ENCODE assay signal across 32 cellular contexts in genomic region chr17:53818894-53819293, GRCh38. TPM values are rescaled to one million over a fixed set of nuclear protein-coding genes. Genes with fewer than 3 reads are reported as not detected.
"Had no signal": no experiment of that assay in that cellular context is flagged by ENCODE, and none has a peak within 500 bp of the region (broad histone marks: within the 10 kb centered on the region; RNA-seq: fewer than 3 reads in every experiment).

No MANE protein-coding gene starts in this region.

- H3K4me3 ChIP-seq: adrenal gland, body of pancreas, esophagus muscularis mucosa, gastrocnemius medialis, heart left ventricle had no signal

- H3K27me3 Mint-ChIP-seq: activated CD4-positive, alpha-beta memory T cell treated with anti-CD3 and anti-CD28 coated beads, Interleukin-2, amount 10 ng/mL, durations not matched to agents 7 days and 5 days; activated CD4-positive, alpha-beta T cell treated with anti-CD3 and anti-CD28 coated beads, Interleukin-2, amount 10 ng/mL, durations not matched to agents 7 days and 5 days; activated naive CD4-positive, alpha-beta T cell treated with anti-CD3 and anti-CD28 coated beads, Interleukin-2, amount 50 U/mL, for 24 hours; activated naive CD8-positive, alpha-beta T cell treated with anti-CD3 and anti-CD28 coated beads for 36 hours; activated naive CD8-positive, alpha-beta T cell treated with anti-CD3 and anti-CD28 coated beads, Interleukin-2, amount 50 U/mL, for 24 hours; activated T-helper 17 cell treated with anti-CD3 and anti-CD28 coated beads, Interleukin-2, amount 50 U/mL, for 72 hours; effector memory CD8-positive, alpha-beta T cell had no signal

- H3K36me3 Mint-ChIP-seq: activated naive CD4-positive, alpha-beta T cell treated with anti-CD3 and anti-CD28 coated beads, Interleukin-2, amount 50 U/mL, for 24 hours; activated naive CD8-positive, alpha-beta T cell treated with anti-CD3 and anti-CD28 coated beads for 36 hours had no signal

- H3K4me1 ChIP-seq: adrenal gland, body of pancreas, esophagus muscularis mucosa, foreskin keratinocyte, gastrocnemius medialis, heart left ventricle had no signal

- H3K36me3 ChIP-seq: adrenal gland, esophagus muscularis mucosa, gastrocnemius medialis, heart left ventricle had no signal

- ATAC-seq: activated naive CD8-positive, alpha-beta T cell treated with anti-CD3 and anti-CD28 coated beads, Interleukin-2, amount 50 U/mL, for 24 hours; activated T-cell treated with anti-CD3 and anti-CD28 coated beads, Interleukin-2, amount 50 U/mL, for 4 hours; activated T-helper 17 cell treated with anti-CD3 and anti-CD28 coated beads, Interleukin-2, amount 50 U/mL, for 72 hours; body of pancreas; effector memory CD8-positive, alpha-beta T cell; foreskin keratinocyte; gastrocnemius medialis; heart left ventricle had no signal

- H3K4me3 Mint-ChIP-seq: activated CD4-positive, alpha-beta memory T cell treated with anti-CD3 and anti-CD28 coated beads, Interleukin-2, amount 10 ng/mL, durations not matched to agents 7 days and 5 days; activated CD4-positive, alpha-beta T cell treated with anti-CD3 and anti-CD28 coated beads, Interleukin-2, amount 10 ng/mL, durations not matched to agents 7 days and 5 days; activated naive CD4-positive, alpha-beta T cell treated with anti-CD3 and anti-CD28 coated beads, Interleukin-2, amount 50 U/mL, for 24 hours; activated naive CD8-positive, alpha-beta T cell treated with anti-CD3 and anti-CD28 coated beads for 36 hours; activated naive CD8-positive, alpha-beta T cell treated with anti-CD3 and anti-CD28 coated beads, Interleukin-2, amount 50 U/mL, for 24 hours; activated T-cell treated with anti-CD3 and anti-CD28 coated beads, Interleukin-2, amount 50 U/mL, for 4 hours; activated T-helper 17 cell treated with anti-CD3 and anti-CD28 coated beads, Interleukin-2, amount 50 U/mL, for 72 hours; effector memory CD8-positive, alpha-beta T cell had no signal

- H3K9me3 Mint-ChIP-seq: activated naive CD4-positive, alpha-beta T cell treated with anti-CD3 and anti-CD28 coated beads, Interleukin-2, amount 50 U/mL, for 24 hours; activated naive CD8-positive, alpha-beta T cell treated with anti-CD3 and anti-CD28 coated beads for 36 hours had no signal

- H3K27me3 ChIP-seq: adrenal gland, body of pancreas, esophagus muscularis mucosa, foreskin keratinocyte, gastrocnemius medialis, heart left ventricle had no signal

- H3K4me1 Mint-ChIP-seq: activated CD4-positive, alpha-beta memory T cell treated with anti-CD3 and anti-CD28 coated beads, Interleukin-2, amount 10 ng/mL, durations not matched to agents 7 days and 5 days; activated CD4-positive, alpha-beta T cell treated with anti-CD3 and anti-CD28 coated beads, Interleukin-2, amount 10 ng/mL, durations not matched to agents 7 days and 5 days; activated naive CD4-positive, alpha-beta T cell treated with anti-CD3 and anti-CD28 coated beads, Interleukin-2, amount 50 U/mL, for 24 hours; activated naive CD8-positive, alpha-beta T cell treated with anti-CD3 and anti-CD28 coated beads for 36 hours; activated naive CD8-positive, alpha-beta T cell treated with anti-CD3 and anti-CD28 coated beads, Interleukin-2, amount 50 U/mL, for 24 hours; activated T-helper 17 cell treated with anti-CD3 and anti-CD28 coated beads, Interleukin-2, amount 50 U/mL, for 72 hours had no signal

- DNase-seq: activated CD4-positive, alpha-beta memory T cell treated with anti-CD3 and anti-CD28 coated beads, Interleukin-2, amount 10 ng/mL, durations not matched to agents 7 days and 5 days; activated CD4-positive, alpha-beta T cell treated with anti-CD3 and anti-CD28 coated beads for 4 hours; activated CD4-positive, alpha-beta T cell treated with anti-CD3 and anti-CD28 coated beads, Interleukin-2, amount 10 ng/mL, durations not matched to agents 7 days and 5 days; activated CD4-positive, alpha-beta T cell treated with anti-CD3 and anti-CD28 coated beads, Interleukin-2, amount 50 U/mL, for 4 hours; activated CD4-positive, CD25-positive, alpha-beta regulatory T cell; activated CD4-positive, CD25-positive, alpha-beta regulatory T cell treated with anti-CD3 and anti-CD28 coated beads, Interleukin-2, amount 50 U/mL, for 72 hours; activated CD8-positive, alpha-beta memory T cell treated with anti-CD3 and anti-CD28 coated beads, Interleukin-2, amount 50 U/mL, for 48 hours; activated effector memory CD4-positive, alpha-beta T cell treated with Interleukin-2 at 50 U/mL for 16 hours; activated gamma-delta T cell treated with Interleukin-2 at 50 U/mL for 16 hours; activated naive CD4-positive, alpha-beta T cell treated with Interleukin-2 at 50 U/mL for 16 hours; activated naive CD8-positive, alpha-beta T cell treated with anti-CD3 and anti-CD28 coated beads for 36 hours; activated naive CD8-positive, alpha-beta T cell treated with anti-CD3 and anti-CD28 coated beads, Interleukin-2, amount 50 U/mL, for 24 hours; activated T-cell treated with anti-CD3 and anti-CD28 coated beads, Interleukin-2, amount 50 U/mL, for 4 hours; adrenal gland; amygdala; aorta; body of pancreas; cortex of kidney; dermis blood vessel endothelial cell; effector CD4-positive, alpha-beta T cell; effector memory CD8-positive, alpha-beta T cell; erythroblast; foreskin keratinocyte; gastrocnemius medialis; glutamatergic neuron; heart left ventricle; T-helper 2 cell had no signal

- H3K27ac ChIP-seq: adrenal gland, body of pancreas, esophagus muscularis mucosa, foreskin keratinocyte, gastrocnemius medialis, heart left ventricle had no signal

- H3K9me3 ChIP-seq: adrenal gland, body of pancreas, esophagus muscularis mucosa, gastrocnemius medialis had no signal

- H3K27ac Mint-ChIP-seq: activated CD4-positive, alpha-beta memory T cell treated with anti-CD3 and anti-CD28 coated beads, Interleukin-2, amount 10 ng/mL, durations not matched to agents 7 days and 5 days; activated CD4-positive, alpha-beta T cell treated with anti-CD3 and anti-CD28 coated beads, Interleukin-2, amount 10 ng/mL, durations not matched to agents 7 days and 5 days; activated naive CD4-positive, alpha-beta T cell treated with anti-CD3 and anti-CD28 coated beads, Interleukin-2, amount 50 U/mL, for 24 hours; activated naive CD8-positive, alpha-beta T cell treated with anti-CD3 and anti-CD28 coated beads for 36 hours; activated naive CD8-positive, alpha-beta T cell treated with anti-CD3 and anti-CD28 coated beads, Interleukin-2, amount 50 U/mL, for 24 hours; activated T-helper 17 cell treated with anti-CD3 and anti-CD28 coated beads, Interleukin-2, amount 50 U/mL, for 72 hours; effector memory CD8-positive, alpha-beta T cell had no signal

RNA-seq across cellular contexts. Expression of gene KIF2B, which starts 3.8 kb away (rescaled TPM):
- total RNA-seq: activated CD4-positive, alpha-beta memory T cell treated with anti-CD3 and anti-CD28 coated beads, Interleukin-2, amount 10 ng/mL, durations not matched to agents 7 days and 5 days; activated CD4-positive, alpha-beta T cell treated with anti-CD3 and anti-CD28 coated beads, Interleukin-2, amount 10 ng/mL, durations not matched to agents 7 days and 5 days; activated naive CD8-positive, alpha-beta T cell treated with anti-CD3 and anti-CD28 coated beads for 36 hours; activated T-cell treated with anti-CD3 and anti-CD28 coated beads, Interleukin-2, amount 50 U/mL, for 4 hours; activated T-helper 17 cell treated with anti-CD3 and anti-CD28 coated beads, Interleukin-2, amount 50 U/mL, for 72 hours; adrenal gland; aorta; body of pancreas; chondrocyte; dermis blood vessel endothelial cell; esophagus muscularis mucosa; foreskin keratinocyte; gastrocnemius medialis; heart left ventricle; T-helper 1 cell treated with Interleukin-12 subunit alpha and Interleukin-12 subunit beta and Interleukin-4 antibody, amounts not matched to agents 30 ng/mL and 1 ng/mL, for 36 hours had no signal
- polyA plus RNA-seq: adrenal gland, aorta, foreskin keratinocyte, heart left ventricle had no signal
